In the genomic region with DNA sequence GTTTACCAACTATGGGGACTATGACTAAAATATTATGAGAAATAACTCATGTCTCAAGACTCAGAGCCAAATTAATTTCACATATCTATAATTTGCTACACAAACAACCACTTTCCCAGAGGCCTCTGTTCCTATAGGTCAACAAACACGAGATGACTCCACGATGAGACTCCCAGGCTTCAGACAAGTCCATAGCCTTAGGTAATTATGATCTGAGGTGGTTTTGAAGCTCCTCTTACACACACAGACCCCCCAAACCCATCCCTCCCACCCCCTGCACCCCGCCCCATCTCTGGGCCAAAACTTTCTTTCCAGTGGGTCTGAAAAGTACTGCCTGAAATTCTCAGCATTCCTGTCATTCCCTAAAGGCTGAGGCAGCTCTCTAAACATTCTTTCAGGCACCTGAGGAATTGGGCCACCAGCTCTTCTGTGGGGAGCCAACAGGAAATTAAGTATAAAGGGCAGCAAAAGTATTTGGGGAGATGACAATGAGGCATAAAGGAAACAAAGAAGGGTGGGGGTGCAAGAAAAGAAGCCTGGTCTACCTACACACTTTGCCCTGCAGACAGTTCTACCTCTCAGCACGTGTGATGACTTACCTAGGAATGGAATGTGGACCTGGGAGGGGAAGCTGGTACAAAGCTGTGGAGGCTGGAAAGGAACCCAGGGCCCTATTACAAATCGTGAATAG, we compare ENCODE assay signal across 1 cellular context.
TF ChIP-seq lines count a peak whose summit lies in the region.

No MANE protein-coding gene starts in this region.

TF ChIP-seq in GM23338, 12 proteins besides CTCF, POLR2A, EP300 and RAD21 (continued from another document):
- peak; percentile 53; the same call in 1 of the 2 replicates for TF ChIP-seq ZNF462 (CRISPR knock-in tag; IDR thresholded peaks at IDR 0.05)
- no peak for TF ChIP-seq ZNF331 (CRISPR knock-in tag; IDR thresholded peaks at IDR 0.05; ENCODE audit: low read depth)
- peak; percentile 79 for TF ChIP-seq ETS1 (IDR thresholded peaks at IDR 0.05)
